Comparison of ENCODE assay signal across 10 cellular contexts in genomic region chr17:7380321-7380720, GRCh38. TPM values are rescaled to one million over a fixed set of nuclear protein-coding genes. Genes with fewer than 3 reads are reported as not detected.
A peak's percentile ranks its signal among the peaks of the same experiment; 100 is the strongest.
DNase-seq lines count a peak whose midpoint lies in the region; ATAC-seq and TF ChIP-seq lines count a peak whose summit lies in the region.
"Had no signal": no experiment of that assay in that cellular context is flagged by ENCODE, and none has a peak within 500 bp of the region (broad histone marks: within the 10 kb centered on the region; RNA-seq: fewer than 3 reads in every experiment).

No MANE protein-coding gene starts in this region.

- H3K9me3 ChIP-seq in CD8-positive, alpha-beta T cell (ENCODE audit: low read length) = no peaks in the 10 kb centered on the region

- POLR2A ChIA-PET in CD8-positive, alpha-beta T cell (lab: Charles Lee) = interaction anchor here (1.1 kb wide), 1 partner anchor 57 kb away, joined by 3 read pairs; no protein-coding TSS in a partner anchor

- peak overlapping the region; percentile 17 for H3K27ac Mint-ChIP-seq in progenitor cell of endocrine pancreas
- no peak overlapping the region for H3K27ac Mint-ChIP-seq in CD8-positive, alpha-beta T cell

- ATAC-seq in Right ventricle myocardium inferior (peak; percentile 83), HG03097 (IDR thresholded peaks at IDR 0.05; ENCODE audit: low FRiP score, unreplicated experiment) (no peak), GM19328 (IDR thresholded peaks at IDR 0.05; ENCODE audit: unreplicated experiment) (no peak)
- no peak for ATAC-seq in CD8-positive, alpha-beta T cell
- ATAC-seq: GM12878 had no signal

- CTCF ChIA-PET in CD8-positive, alpha-beta T cell (lab: Charles Lee) = interaction anchor here (0.8 to 1.2 kb wide), 2 partner anchors 56 to 180 kb away, joined by 3 read pairs; no protein-coding TSS in a partner anchor

- peaks cover 21% of the 10 kb centered on the region for H3K4me1 ChIP-seq in CD8-positive, alpha-beta T cell (ENCODE audit: insufficient read depth, low read length)

- no peak overlapping the region for H3K4me3 ChIP-seq in CD8-positive, alpha-beta T cell (ENCODE audit: low read depth, low read length)
- H3K4me3 ChIP-seq: GM12878 had no signal

- H3K27me3 Mint-ChIP-seq in progenitor cell of endocrine pancreas = peaks cover 37% of the 10 kb centered on the region
- peaks cover 39% of the 10 kb centered on the region for H3K27me3 Mint-ChIP-seq in CD8-positive, alpha-beta T cell (ENCODE audit: low read depth)

- DNase-seq in DMS79 (lab: John Stamatoyannopoulos, UW) = peak; percentile 19
- peak; percentile 74 for DNase-seq in RPMI7951 (ENCODE audit: low read depth)
- DNase-seq in Right ventricle myocardium inferior (ENCODE audit: missing footprints) = peak; percentile 76
- DNase-seq in progenitor cell of endocrine pancreas (ENCODE audit: low spot score, unreplicated experiment) = no peak
- DNase-seq in DMS114 treated with DMSO at 0.1 percent for 48 hours (lab: John Stamatoyannopoulos, UW; ENCODE audit: unreplicated experiment) = no peak
- DNase-seq in CD8-positive, alpha-beta T cell = no peak

- H3K9me3 Mint-ChIP-seq in progenitor cell of endocrine pancreas (ENCODE audit: low read depth) = peaks cover 5% of the 10 kb centered on the region
- peaks cover 4% of the 10 kb centered on the region for H3K9me3 Mint-ChIP-seq in CD8-positive, alpha-beta T cell

- TF ChIP-seq CTCF in progenitor cell of endocrine pancreas (IDR thresholded peaks at IDR 0.05; ENCODE audit: unreplicated experiment) = no peak
- TF ChIP-seq CTCF in CD8-positive, alpha-beta T cell (IDR thresholded peaks at IDR 0.05) = no peak

- no peaks in the 10 kb centered on the region for H3K36me3 Mint-ChIP-seq in progenitor cell of endocrine pancreas (ENCODE audit: insufficient read depth)
- no peaks in the 10 kb centered on the region for H3K36me3 Mint-ChIP-seq in CD8-positive, alpha-beta T cell

- H3K36me3 ChIP-seq in CD8-positive, alpha-beta T cell (ENCODE audit: insufficient read depth, low read length) = no peaks in the 10 kb centered on the region

- H3K27me3 ChIP-seq in CD8-positive, alpha-beta T cell (ENCODE audit: insufficient read depth, low read length) = peaks cover 14% of the 10 kb centered on the region

- peak overlapping the region; percentile 78 for H3K4me3 Mint-ChIP-seq in progenitor cell of endocrine pancreas (ENCODE audit: low read depth)
- no peak overlapping the region for H3K4me3 Mint-ChIP-seq in CD8-positive, alpha-beta T cell

- intact Hi-C loops in Right ventricle myocardium inferior (cut with DNase I) = no loop called here
- intact Hi-C loops in CD8-positive, alpha-beta T cell (cut with DNase I, micrococcal nuclease) = no loop called here

- H3K4me1 Mint-ChIP-seq in progenitor cell of endocrine pancreas (ENCODE audit: low read depth) = peaks cover 9% of the 10 kb centered on the region
- H3K4me1 Mint-ChIP-seq in CD8-positive, alpha-beta T cell (ENCODE audit: low read depth) = peaks cover 8% of the 10 kb centered on the region

- no peak overlapping the region for H3K27ac ChIP-seq in CD8-positive, alpha-beta T cell (ENCODE audit: low read depth, low read length)

RNA-seq across cellular contexts. Expression of gene TNK1, which starts 0.6 kb away (rescaled TPM):
- 0.60 and 0.78 TPM in 2 replicates for total RNA-seq in RPMI7951 (2014; rRNA removed; shearing (Covaris generic))
- 2.6 TPM for total RNA-seq in Right ventricle myocardium inferior
- 9.1 and 13.4 TPM in 2 replicates for total RNA-seq in progenitor cell of endocrine pancreas
- 10 to 100 TPM in 1 of 2 experiments, 1 to 10 TPM in 1; 9.9 to 10.0 TPM for total RNA-seq in CD8-positive, alpha-beta T cell

RNA-seq across cellular contexts. Expression of gene PLSCR3, which starts 14.0 kb away (rescaled TPM):
- 20.8 and 23.2 TPM in 2 replicates for total RNA-seq in RPMI7951 (2014; rRNA removed; shearing (Covaris generic))
- total RNA-seq in Right ventricle myocardium inferior = 18.4 TPM
- 35.5 and 37.9 TPM in 2 replicates for total RNA-seq in progenitor cell of endocrine pancreas
- total RNA-seq in CD8-positive, alpha-beta T cell = 10 to 100 TPM; 38.1 TPM

RNA-seq across cellular contexts. Expression of gene TMEM256, which starts 23.6 kb away (rescaled TPM):
- 177 and 229 TPM in 2 replicates for total RNA-seq in RPMI7951 (2014; rRNA removed; shearing (Covaris generic))
- total RNA-seq in Right ventricle myocardium inferior = 64.0 TPM
- total RNA-seq in progenitor cell of endocrine pancreas = 89.2 and 102 TPM in 2 replicates
- total RNA-seq in CD8-positive, alpha-beta T cell = 10 to 100 TPM; 27.1 to 29.1 TPM

RNA-seq across cellular contexts. Expression of gene TMEM95, which starts 25.4 kb away (rescaled TPM):
- not detected in 2 replicates for total RNA-seq in RPMI7951 (2014; rRNA removed; shearing (Covaris generic))
- total RNA-seq in Right ventricle myocardium inferior = not detected
- not detected in 2 replicates for total RNA-seq in progenitor cell of endocrine pancreas
- total RNA-seq in CD8-positive, alpha-beta T cell = not detected
- total RNA-seq: activated CD8-positive, alpha-beta memory T cell treated with anti-CD3 and anti-CD28 coated beads for 36 hours had no signal

RNA-seq across cellular contexts. Expression of gene NLGN2, which starts 27.3 kb away (rescaled TPM):
- 3.7 and 4.2 TPM in 2 replicates for total RNA-seq in RPMI7951 (2014; rRNA removed; shearing (Covaris generic))
- total RNA-seq in Right ventricle myocardium inferior = 7.0 TPM
- 30.3 and 34.4 TPM in 2 replicates for total RNA-seq in progenitor cell of endocrine pancreas
- 10 to 100 TPM; 12.9 to 15.7 TPM for total RNA-seq in CD8-positive, alpha-beta T cell

Comparison
In these comparisons a context has a peak if more than half of its experiments do, and no peak if none do; other contexts are left out.
1. DNase-seq: peak in DMS79 (single experiment), RPMI7951 (single experiment) and Right ventricle myocardium inferior (single experiment); none in progenitor cell of endocrine pancreas (single experiment), DMS114 treated with DMSO at 0.1 percent for 48 hours (single experiment) and CD8-positive, alpha-beta T cell (0 of 7).